14 cellular contexts compared by ENCODE assay signal in the genomic region with DNA sequence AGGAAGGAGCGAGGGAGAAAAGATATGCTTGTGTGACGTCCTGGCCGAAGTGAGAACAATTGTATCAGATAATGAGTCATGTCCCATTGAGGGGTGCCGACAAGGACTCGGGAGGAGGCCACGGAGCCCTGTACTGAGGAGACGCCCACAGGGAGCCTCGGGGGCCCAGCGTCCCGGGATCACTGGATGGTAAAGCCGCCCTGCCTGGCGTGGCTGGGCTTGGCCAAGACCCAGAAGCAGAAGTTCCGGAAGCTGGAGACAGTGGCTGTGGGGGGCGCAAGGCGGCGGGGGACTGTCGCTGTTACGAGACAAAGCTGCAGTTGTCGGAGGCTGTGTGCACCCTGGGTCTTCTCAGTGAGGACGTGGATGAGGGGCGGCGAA. TPM values are rescaled to one million over a fixed set of nuclear protein-coding genes. Genes with fewer than 3 reads are reported as not detected.
DNase-seq lines count a peak whose midpoint lies in the region; ATAC-seq and TF ChIP-seq lines count a peak whose summit lies in the region.
"Had no signal": no experiment of that assay in that cellular context is flagged by ENCODE, and none has a peak within 500 bp of the region (broad histone marks: within the 10 kb centered on the region; RNA-seq: fewer than 3 reads in every experiment).

No MANE protein-coding gene starts in this region.

- H3K4me1 ChIP-seq in Caco-2 (peaks cover 17% of the 10 kb centered on the region), neural progenitor cell (peaks cover 25% of the 10 kb centered on the region)

- H3K4me2 ChIP-seq in neural progenitor cell, result peak overlapping the region; percentile 76

- CTCF ChIA-PET in Caco-2 (lab: Charles Lee), result interaction anchor here (1.1 kb wide), 1 partner anchor 80 kb away, joined by 4 read pairs; no protein-coding TSS in a partner anchor

- H3F3A ChIP-seq in neural progenitor cell (ENCODE audit: low read depth), result peaks cover 25% of the 10 kb centered on the region

- DNase-seq in Caco-2 (no peak), brain microvascular endothelial cell (peak; percentile 25), left ventricle myocardium superior (no peak), neural progenitor cell (ENCODE audit: low spot score) (no peak), glutamatergic neuron (no peak), G401 (ENCODE audit: low spot score) (no peak)
- no peak for DNase-seq in activated naive CD4-positive, alpha-beta T cell treated with anti-CD3 and anti-CD28 coated beads, Interleukin-2, amount 50 U/mL, for 16 hours
- DNase-seq: activated CD4-positive, alpha-beta memory T cell treated with anti-CD3 and anti-CD28 coated beads, Interleukin-2, amount 10 ng/mL, durations not matched to agents 7 days and 5 days; activated gamma-delta T cell; Calu3; central memory CD4-positive, alpha-beta T cell; naive thymus-derived CD8-positive, alpha-beta T cell; SHP77 had no signal

- intact Hi-C loops in Caco-2 (cut with micrococcal nuclease; ENCODE audit: unreplicated experiment) (no loop called here), left ventricle myocardium superior (cut with micrococcal nuclease) (no loop called here)

- H3K27ac Mint-ChIP-seq in Caco-2 (ENCODE audit: unreplicated experiment) (peak overlapping the region; percentile 88), neural progenitor cell (peak overlapping the region; percentile 99), glutamatergic neuron (ENCODE audit: unreplicated experiment) (no peak overlapping the region)
- H3K27ac Mint-ChIP-seq: activated CD4-positive, alpha-beta memory T cell treated with anti-CD3 and anti-CD28 coated beads, Interleukin-2, amount 10 ng/mL, durations not matched to agents 7 days and 5 days; naive thymus-derived CD8-positive, alpha-beta T cell had no signal

- peak overlapping the region; percentile 58 for H3K4me3 Mint-ChIP-seq in Caco-2 (ENCODE audit: unreplicated experiment)
- H3K4me3 Mint-ChIP-seq in neural progenitor cell, result peak overlapping the region; percentile 88
- H3K4me3 Mint-ChIP-seq in glutamatergic neuron (ENCODE audit: unreplicated experiment), result no peak overlapping the region
- H3K4me3 Mint-ChIP-seq: activated CD4-positive, alpha-beta memory T cell treated with anti-CD3 and anti-CD28 coated beads, Interleukin-2, amount 10 ng/mL, durations not matched to agents 7 days and 5 days; naive thymus-derived CD8-positive, alpha-beta T cell had no signal

- BruUV-seq in Caco-2 (replicated peaks; lab: Mats Ljungman, UMichigan), result no TSS peak

- H3K27me3 ChIP-seq in Caco-2 (replicated peaks; ENCODE audit: control insufficient read depth, insufficient read depth, low read length), result no peaks in the 10 kb centered on the region
- H3K27me3 ChIP-seq in brain microvascular endothelial cell (replicated peaks), result peaks cover 15% of the 10 kb centered on the region
- H3K27me3 ChIP-seq in neural progenitor cell, result no peaks in the 10 kb centered on the region

- in situ Hi-C loops in brain microvascular endothelial cell (cut with HindIII; ENCODE audit: low pct_ligation_motif_present, low sequenced_read_pairs), result no loop called here
- in situ Hi-C loops in G401 (cut with HindIII; ENCODE audit: low sequenced_read_pairs), result no loop called here

- H3K36me3 Mint-ChIP-seq in Caco-2 (ENCODE audit: insufficient read depth, unreplicated experiment) (peaks cover 7% of the 10 kb centered on the region), neural progenitor cell (peaks cover 25% of the 10 kb centered on the region), glutamatergic neuron (ENCODE audit: unreplicated experiment) (peaks cover 7% of the 10 kb centered on the region)

- TF ChIP-seq CTCF in Caco-2 (IDR thresholded peaks at IDR 0.05; ENCODE audit: insufficient read depth in 1 of 2, low read depth in 1 of 2, low read length in 1 of 2, severe bottlenecking in 1 of 2, unreplicated experiment in 1 of 2) (no peak), brain microvascular endothelial cell (IDR thresholded peaks at IDR 0.05; ENCODE audit: low read depth, low read length, missing control alignments) (no peak), neural progenitor cell (IDR thresholded peaks at IDR 0.05) (no peak), glutamatergic neuron (IDR thresholded peaks at IDR 0.05; ENCODE audit: partially characterized antibody, unreplicated experiment) (no peak)

- no peaks in the 10 kb centered on the region for H3K36me3 ChIP-seq in Caco-2 (ENCODE audit: control insufficient read depth, insufficient read depth, low read length)
- H3K36me3 ChIP-seq in brain microvascular endothelial cell (replicated peaks), result no peaks in the 10 kb centered on the region
- no peaks in the 10 kb centered on the region for H3K36me3 ChIP-seq in neural progenitor cell

- H3K27ac ChIP-seq in brain microvascular endothelial cell (no peak overlapping the region), neural progenitor cell (peak overlapping the region; percentile 70)

- no peaks in the 10 kb centered on the region for H3K79me2 ChIP-seq in neural progenitor cell (ENCODE audit: low read depth)

- no peak overlapping the region for H2AFZ ChIP-seq in neural progenitor cell (replicated peaks)

- H3K4me3 ChIP-seq in Caco-2 (ENCODE audit: low read depth, low read length) (no peak overlapping the region), brain microvascular endothelial cell (ENCODE audit: low read depth, low read length) (no peak overlapping the region), neural progenitor cell (peak overlapping the region; percentile 32)

- peaks cover 31% of the 10 kb centered on the region for H4K20me1 ChIP-seq in neural progenitor cell (ENCODE audit: low read depth)

- H3K4me1 Mint-ChIP-seq in Caco-2 (ENCODE audit: low read depth, unreplicated experiment), result peaks cover 14% of the 10 kb centered on the region
- peaks cover 34% of the 10 kb centered on the region for H3K4me1 Mint-ChIP-seq in neural progenitor cell
- peaks cover 10% of the 10 kb centered on the region for H3K4me1 Mint-ChIP-seq in glutamatergic neuron (ENCODE audit: low read depth, unreplicated experiment)
- H3K4me1 Mint-ChIP-seq: activated CD4-positive, alpha-beta memory T cell treated with anti-CD3 and anti-CD28 coated beads, Interleukin-2, amount 10 ng/mL, durations not matched to agents 7 days and 5 days had no signal

- H3K9me3 Mint-ChIP-seq in Caco-2 (ENCODE audit: unreplicated experiment), result no peaks in the 10 kb centered on the region
- H3K9me3 Mint-ChIP-seq in neural progenitor cell, result peaks cover 6% of the 10 kb centered on the region
- H3K9me3 Mint-ChIP-seq in glutamatergic neuron (ENCODE audit: unreplicated experiment), result peaks cover 10% of the 10 kb centered on the region
- H3K9me3 Mint-ChIP-seq: activated CD4-positive, alpha-beta memory T cell treated with anti-CD3 and anti-CD28 coated beads, Interleukin-2, amount 10 ng/mL, durations not matched to agents 7 days and 5 days; naive thymus-derived CD8-positive, alpha-beta T cell had no signal

- POLR2A ChIA-PET in Caco-2 (lab: Charles Lee), result no interaction called here

- ATAC-seq in left ventricle myocardium superior (peak; percentile 64), GM19467 (IDR thresholded peaks at IDR 0.05; ENCODE audit: unreplicated experiment) (no peak)
- ATAC-seq: naive thymus-derived CD8-positive, alpha-beta T cell had no signal

- H3K27me3 Mint-ChIP-seq in Caco-2 (ENCODE audit: insufficient read depth, unreplicated experiment) (no peaks in the 10 kb centered on the region), neural progenitor cell (ENCODE audit: insufficient read depth, low read depth) (peaks cover 27% of the 10 kb centered on the region), glutamatergic neuron (ENCODE audit: unreplicated experiment) (peaks cover 7% of the 10 kb centered on the region)
- H3K27me3 Mint-ChIP-seq: activated CD4-positive, alpha-beta memory T cell treated with anti-CD3 and anti-CD28 coated beads, Interleukin-2, amount 10 ng/mL, durations not matched to agents 7 days and 5 days; naive thymus-derived CD8-positive, alpha-beta T cell had no signal

- H3K9ac ChIP-seq in neural progenitor cell, result no peak overlapping the region

- no peaks in the 10 kb centered on the region for H3K9me3 ChIP-seq in Caco-2
- no peaks in the 10 kb centered on the region for H3K9me3 ChIP-seq in neural progenitor cell (ENCODE audit: low read depth)

RNA-seq across cellular contexts. Expression of gene MCF2L, which starts 54.2 kb away (rescaled TPM):
- total RNA-seq in Caco-2 (2022) (22.1 and 24.4 TPM in 2 replicates), left ventricle myocardium superior (49.5 TPM), neural progenitor cell (ENCODE audit: low replicate concordance) (40.4 and 59.2 TPM in 2 replicates), glutamatergic neuron (ENCODE audit: unreplicated experiment) (83.0 TPM)
- 2.8 and 4.7 TPM in 2 replicates for total RNA-seq in G401 (2014; rRNA removed; shearing (Covaris generic))
